In the genomic region with DNA sequence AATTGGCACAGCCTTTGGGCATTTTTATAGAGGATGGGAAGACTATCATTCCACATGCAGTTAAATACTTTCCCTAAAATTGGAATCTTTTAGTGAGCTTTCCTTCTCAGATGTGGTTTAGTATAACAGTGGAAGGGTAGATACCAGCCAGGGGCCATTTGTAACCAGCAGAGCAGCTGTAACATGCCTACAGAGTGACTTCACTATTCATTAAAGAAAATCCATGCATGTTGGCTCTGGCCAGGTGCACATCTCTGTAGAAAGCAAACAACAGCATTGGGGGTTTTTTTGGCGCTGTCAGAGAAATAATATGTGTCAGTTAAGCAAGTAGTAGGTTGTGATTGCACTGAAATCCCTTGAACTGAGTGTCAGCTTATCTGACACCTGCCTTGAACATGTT, we compare ENCODE assay signal across 18 cellular contexts.
"Had no signal": no experiment of that assay in that cellular context is flagged by ENCODE, and none has a peak within 500 bp of the region (broad histone marks: within the 10 kb centered on the region; RNA-seq: fewer than 3 reads in every experiment).

No MANE protein-coding gene starts in this region.

- H3K4me1 ChIP-seq: esophagus muscularis mucosa, gastrocnemius medialis, heart right ventricle, right atrium auricular region, sigmoid colon had no signal

- ATAC-seq: gastrocnemius medialis; heart right ventricle; left lobe of liver; naive thymus-derived CD8-positive, alpha-beta T cell had no signal

- H3K4me3 ChIP-seq: esophagus muscularis mucosa, gastrocnemius medialis, heart right ventricle, right atrium auricular region, sigmoid colon had no signal

- H3K9me3 ChIP-seq: esophagus muscularis mucosa, gastrocnemius medialis, sigmoid colon had no signal

- DNase-seq: effector memory CD4-positive, alpha-beta T cell; gastrocnemius medialis; heart right ventricle; hypothalamus; kidney glomerular epithelial cell; mammary epithelial cell; naive thymus-derived CD8-positive, alpha-beta T cell; posterior cingulate gyrus; sigmoid colon; small intestine; stimulated activated CD4-positive, alpha-beta T cell treated with anti-CD3 and anti-CD28 coated beads, Interleukin-12 subunit alpha, Interleukin-12 subunit beta, amount 100 ng/mL, for 4 hours; stimulated activated naive CD4-positive, alpha-beta T cell treated with Interleukin-2 at 50 U/mL for 16 hours; trophoblast cell had no signal

- H3K27ac ChIP-seq: epithelial cell of prostate, esophagus muscularis mucosa, gastrocnemius medialis, heart right ventricle, right atrium auricular region, sigmoid colon had no signal

- H3K27me3 ChIP-seq: esophagus muscularis mucosa, gastrocnemius medialis, right atrium auricular region, sigmoid colon had no signal

- FAIRE-seq: islet of Langerhans, small intestine had no signal

- H3K36me3 ChIP-seq: esophagus muscularis mucosa, gastrocnemius medialis, heart right ventricle, right atrium auricular region, sigmoid colon had no signal
